15 cellular contexts compared by ENCODE assay signal in genomic region chr10:25142465-25142864, GRCh38. TPM values are rescaled to one million over a fixed set of nuclear protein-coding genes. Genes with fewer than 3 reads are reported as not detected.
"Had no signal": no experiment of that assay in that cellular context is flagged by ENCODE, and none has a peak within 500 bp of the region (broad histone marks: within the 10 kb centered on the region; RNA-seq: fewer than 3 reads in every experiment).

No MANE protein-coding gene starts in this region.

- H3K4me3 ChIP-seq: adrenal gland, breast epithelium, lung had no signal

- H3K36me3 ChIP-seq: adrenal gland, breast epithelium had no signal

- H3K27me3 ChIP-seq: adrenal gland, breast epithelium had no signal

- FAIRE-seq: endothelial cell of umbilical vein had no signal

- H3K4me1 ChIP-seq: adrenal gland, breast epithelium had no signal

- DNase-seq: activated CD4-positive, alpha-beta memory T cell treated with anti-CD3 and anti-CD28 coated beads, Interleukin-2, amount 10 ng/mL, durations not matched to agents 7 days and 5 days; activated CD4-positive, alpha-beta T cell treated with anti-CD3 and anti-CD28 coated beads for 4 hours; activated effector memory CD4-positive, alpha-beta T cell treated with Interleukin-2 at 50 U/mL for 16 hours; activated T-cell treated with anti-CD3 and anti-CD28 coated beads, Interleukin-2, amount 50 U/mL, for 24 hours; adrenal gland; cerebellar nuclear complex; effector CD8-positive, alpha-beta T cell; foreskin melanocyte; head of caudate nucleus; left cardiac atrium; nephron progenitor cell; occipital lobe had no signal

- H3K9me3 ChIP-seq: adrenal gland, breast epithelium had no signal

- H3K27ac ChIP-seq: adrenal gland, breast epithelium had no signal

RNA-seq across cellular contexts. Expression of gene GPR158, which starts 32.3 kb away (rescaled TPM):
- total RNA-seq: activated CD4-positive, alpha-beta memory T cell treated with anti-CD3 and anti-CD28 coated beads, Interleukin-2, amount 10 ng/mL, durations not matched to agents 7 days and 5 days; endothelial cell of umbilical vein had no signal
- polyA plus RNA-seq: endothelial cell of umbilical vein had no signal
